In the genomic region with DNA sequence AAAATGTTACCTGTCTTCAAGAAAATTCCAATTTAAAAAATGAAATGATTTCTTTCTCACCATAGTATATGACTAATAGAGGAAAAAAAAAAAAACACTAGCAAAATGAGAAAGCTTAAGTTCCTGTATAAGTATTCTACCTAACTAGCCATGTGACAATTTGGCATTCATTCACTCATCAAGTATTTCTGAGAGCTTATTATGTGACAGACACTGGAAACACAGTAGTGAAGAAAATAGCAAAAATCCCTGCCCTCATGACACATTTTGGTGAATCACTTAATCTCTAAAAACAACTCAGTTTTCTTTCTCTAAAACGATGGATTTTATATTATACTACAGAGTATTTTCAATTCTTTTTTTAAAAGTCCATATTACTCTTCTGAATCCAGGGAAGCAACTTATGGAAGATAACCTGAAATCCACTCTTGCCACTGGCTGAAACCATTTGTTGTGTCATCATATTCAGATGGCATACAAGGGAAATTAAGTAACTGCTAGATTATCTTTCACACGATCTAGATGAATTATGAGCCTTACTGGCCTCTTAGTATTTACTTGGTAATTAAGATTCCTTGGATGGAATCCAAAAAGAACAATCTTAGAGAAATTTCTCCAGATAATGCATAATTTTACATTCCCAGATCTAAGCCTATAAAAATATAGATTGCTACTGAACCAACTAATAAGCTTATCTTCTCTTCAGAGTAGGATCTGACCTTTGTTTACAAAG, we compare ENCODE assay signal across 1 cellular context.
TF ChIP-seq lines count a peak whose summit lies in the region.

No MANE protein-coding gene starts in this region.

TF ChIP-seq in HEK293, 187 proteins besides CTCF, POLR2A, EP300 and RAD21 (continued from another document):
- TF ChIP-seq, protein P1, sequence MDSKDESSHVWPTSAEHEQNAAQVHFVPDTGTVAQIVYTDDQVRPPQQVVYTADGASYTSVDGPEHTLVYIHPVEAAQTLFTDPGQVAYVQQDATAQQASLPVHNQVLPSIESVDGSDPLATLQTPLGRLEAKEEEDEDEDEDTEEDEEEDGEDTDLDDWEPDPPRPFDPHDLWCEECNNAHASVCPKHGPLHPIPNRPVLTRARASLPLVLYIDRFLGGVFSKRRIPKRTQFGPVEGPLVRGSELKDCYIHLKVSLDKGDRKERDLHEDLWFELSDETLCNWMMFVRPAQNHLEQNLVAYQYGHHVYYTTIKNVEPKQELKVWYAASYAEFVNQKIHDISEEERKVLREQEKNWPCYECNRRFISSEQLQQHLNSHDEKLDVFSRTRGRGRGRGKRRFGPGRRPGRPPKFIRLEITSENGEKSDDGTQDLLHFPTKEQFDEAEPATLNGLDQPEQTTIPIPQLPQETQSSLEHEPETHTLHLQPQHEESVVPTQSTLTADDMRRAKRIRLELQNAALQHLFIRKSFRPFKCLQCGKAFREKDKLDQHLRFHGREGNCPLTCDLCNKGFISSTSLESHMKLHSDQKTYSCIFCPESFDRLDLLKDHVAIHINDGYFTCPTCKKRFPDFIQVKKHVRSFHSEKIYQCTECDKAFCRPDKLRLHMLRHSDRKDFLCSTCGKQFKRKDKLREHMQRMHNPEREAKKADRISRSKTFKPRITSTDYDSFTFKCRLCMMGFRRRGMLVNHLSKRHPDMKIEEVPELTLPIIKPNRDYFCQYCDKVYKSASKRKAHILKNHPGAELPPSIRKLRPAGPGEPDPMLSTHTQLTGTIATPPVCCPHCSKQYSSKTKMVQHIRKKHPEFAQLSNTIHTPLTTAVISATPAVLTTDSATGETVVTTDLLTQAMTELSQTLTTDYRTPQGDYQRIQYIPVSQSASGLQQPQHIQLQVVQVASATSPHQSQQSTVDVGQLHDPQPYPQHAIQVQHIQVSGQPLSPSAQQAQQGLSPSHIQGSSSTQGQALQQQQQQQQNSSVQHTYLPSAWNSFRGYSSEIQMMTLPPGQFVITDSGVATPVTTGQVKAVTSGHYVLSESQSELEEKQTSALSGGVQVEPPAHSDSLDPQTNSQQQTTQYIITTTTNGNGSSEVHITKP (tag by site-specific recombination; IDR thresholded peaks at IDR 0.05): 0 out of 2 replicates have a peak, but pooled peaks have one; percentile 15
- TF ChIP-seq ZNF501 (tag by site-specific recombination; IDR thresholded peaks at IDR 0.05): no peak
- 0 out of 2 replicates have a peak, but pooled peaks have one; percentile 28 for TF ChIP-seq ZEB2 (tag by site-specific recombination; IDR thresholded peaks at IDR 0.05)
